Comparison of ENCODE assay signal across 30 cellular contexts in genomic region chr3:24348348-24348747, GRCh38.
"Had no signal": no experiment of that assay in that cellular context is flagged by ENCODE, and none has a peak within 500 bp of the region (broad histone marks: within the 10 kb centered on the region; RNA-seq: fewer than 3 reads in every experiment).

No MANE protein-coding gene starts in this region.

- H3K27ac Mint-ChIP-seq: activated CD4-positive, alpha-beta memory T cell treated with anti-CD3 and anti-CD28 coated beads, Interleukin-2, amount 10 ng/mL, durations not matched to agents 7 days and 5 days; activated CD4-positive, alpha-beta T cell treated with anti-CD3 and anti-CD28 coated beads, Interleukin-2, amount 10 ng/mL, durations not matched to agents 7 days and 5 days; activated naive CD8-positive, alpha-beta T cell; activated T-cell treated with anti-CD3 and anti-CD28 coated beads, Interleukin-2, amount 50 U/mL, for 24 hours; activated T-helper 17 cell treated with anti-CD3 and anti-CD28 coated beads, Interleukin-2, amount 50 U/mL, for 72 hours; effector memory CD8-positive, alpha-beta T cell had no signal

- H3K9me3 Mint-ChIP-seq: activated CD4-positive, alpha-beta memory T cell treated with anti-CD3 and anti-CD28 coated beads, Interleukin-2, amount 10 ng/mL, durations not matched to agents 7 days and 5 days; activated CD4-positive, alpha-beta T cell treated with anti-CD3 and anti-CD28 coated beads, Interleukin-2, amount 10 ng/mL, durations not matched to agents 7 days and 5 days; activated T-cell treated with anti-CD3 and anti-CD28 coated beads, Interleukin-2, amount 50 U/mL, for 24 hours; activated T-helper 17 cell treated with anti-CD3 and anti-CD28 coated beads, Interleukin-2, amount 50 U/mL, for 72 hours; central memory CD8-positive, alpha-beta T cell; effector memory CD8-positive, alpha-beta T cell had no signal

- H3K36me3 Mint-ChIP-seq: activated naive CD8-positive, alpha-beta T cell had no signal

- H3K27me3 ChIP-seq: brain microvascular endothelial cell, esophagus muscularis mucosa, foreskin keratinocyte, gastrocnemius medialis, heart left ventricle had no signal

- H3K9me3 ChIP-seq: esophagus muscularis mucosa, gastrocnemius medialis, heart left ventricle had no signal

- H3K4me3 ChIP-seq: esophagus muscularis mucosa, gastrocnemius medialis, heart left ventricle had no signal

- ATAC-seq: activated T-helper 17 cell treated with anti-CD3 and anti-CD28 coated beads, Interleukin-2, amount 50 U/mL, for 72 hours; effector memory CD8-positive, alpha-beta T cell; foreskin keratinocyte; gastrocnemius medialis; heart left ventricle had no signal

- H3K4me1 Mint-ChIP-seq: activated CD4-positive, alpha-beta memory T cell treated with anti-CD3 and anti-CD28 coated beads, Interleukin-2, amount 10 ng/mL, durations not matched to agents 7 days and 5 days; activated CD4-positive, alpha-beta T cell treated with anti-CD3 and anti-CD28 coated beads, Interleukin-2, amount 10 ng/mL, durations not matched to agents 7 days and 5 days; activated T-helper 17 cell treated with anti-CD3 and anti-CD28 coated beads, Interleukin-2, amount 50 U/mL, for 72 hours; central memory CD8-positive, alpha-beta T cell had no signal

- FAIRE-seq: bronchial epithelial cell had no signal

- H3K36me3 ChIP-seq: brain microvascular endothelial cell, esophagus muscularis mucosa, gastrocnemius medialis, heart left ventricle had no signal

- DNase-seq: activated CD4-positive, alpha-beta memory T cell treated with anti-CD3 and anti-CD28 coated beads, Interleukin-2, amount 10 ng/mL, durations not matched to agents 7 days and 5 days; activated CD4-positive, alpha-beta T cell treated with anti-CD3 and anti-CD28 coated beads for 1 hour; activated CD4-positive, alpha-beta T cell treated with anti-CD3 and anti-CD28 coated beads for 4 hours; activated CD4-positive, alpha-beta T cell treated with anti-CD3 and anti-CD28 coated beads, Interleukin-2, amount 10 ng/mL, durations not matched to agents 7 days and 5 days; activated CD4-positive, alpha-beta T cell treated with anti-CD3 and anti-CD28 coated beads, Interleukin-2, amount 50 U/mL, for 4 hours; activated CD8-positive, alpha-beta memory T cell treated with anti-CD3 and anti-CD28 coated beads, Interleukin-2, amount 50 U/mL, for 48 hours; activated effector memory CD4-positive, alpha-beta T cell treated with Interleukin-2 at 50 U/mL for 16 hours; activated gamma-delta T cell treated with Interleukin-2 at 50 U/mL for 16 hours; activated naive CD4-positive, alpha-beta T cell treated with anti-CD3 and anti-CD28 coated beads, Interleukin-2, amount 50 U/mL, for 16 hours; activated naive CD4-positive, alpha-beta T cell treated with Interleukin-2 at 50 U/mL for 16 hours; activated T-cell treated with anti-CD3 and anti-CD28 coated beads for 4 hours; activated T-cell treated with anti-CD3 and anti-CD28 coated beads, Interleukin-2, amount 50 U/mL, for 24 hours; amniotic stem cell; anterior cingulate cortex; brain microvascular endothelial cell; cortex of kidney; dermis blood vessel endothelial cell; effector CD4-positive, alpha-beta T cell; effector memory CD8-positive, alpha-beta T cell; erythroblast; foreskin keratinocyte; gastrocnemius medialis; glutamatergic neuron; heart left ventricle; T-helper 2 cell had no signal

- H3K27ac ChIP-seq: brain microvascular endothelial cell, esophagus muscularis mucosa, foreskin keratinocyte, gastrocnemius medialis, heart left ventricle had no signal

- H3K27me3 Mint-ChIP-seq: activated CD4-positive, alpha-beta memory T cell treated with anti-CD3 and anti-CD28 coated beads, Interleukin-2, amount 10 ng/mL, durations not matched to agents 7 days and 5 days; activated CD4-positive, alpha-beta T cell treated with anti-CD3 and anti-CD28 coated beads, Interleukin-2, amount 10 ng/mL, durations not matched to agents 7 days and 5 days; activated T-cell treated with anti-CD3 and anti-CD28 coated beads, Interleukin-2, amount 50 U/mL, for 24 hours; activated T-helper 17 cell treated with anti-CD3 and anti-CD28 coated beads, Interleukin-2, amount 50 U/mL, for 72 hours; central memory CD8-positive, alpha-beta T cell; effector memory CD8-positive, alpha-beta T cell had no signal

- H3K4me3 Mint-ChIP-seq: activated CD4-positive, alpha-beta memory T cell treated with anti-CD3 and anti-CD28 coated beads, Interleukin-2, amount 10 ng/mL, durations not matched to agents 7 days and 5 days; activated CD4-positive, alpha-beta T cell treated with anti-CD3 and anti-CD28 coated beads, Interleukin-2, amount 10 ng/mL, durations not matched to agents 7 days and 5 days; activated naive CD8-positive, alpha-beta T cell; activated T-cell treated with anti-CD3 and anti-CD28 coated beads, Interleukin-2, amount 50 U/mL, for 24 hours; activated T-helper 17 cell treated with anti-CD3 and anti-CD28 coated beads, Interleukin-2, amount 50 U/mL, for 72 hours; central memory CD8-positive, alpha-beta T cell; effector memory CD8-positive, alpha-beta T cell had no signal
